9 cellular contexts compared by ENCODE assay signal in the genomic region with DNA sequence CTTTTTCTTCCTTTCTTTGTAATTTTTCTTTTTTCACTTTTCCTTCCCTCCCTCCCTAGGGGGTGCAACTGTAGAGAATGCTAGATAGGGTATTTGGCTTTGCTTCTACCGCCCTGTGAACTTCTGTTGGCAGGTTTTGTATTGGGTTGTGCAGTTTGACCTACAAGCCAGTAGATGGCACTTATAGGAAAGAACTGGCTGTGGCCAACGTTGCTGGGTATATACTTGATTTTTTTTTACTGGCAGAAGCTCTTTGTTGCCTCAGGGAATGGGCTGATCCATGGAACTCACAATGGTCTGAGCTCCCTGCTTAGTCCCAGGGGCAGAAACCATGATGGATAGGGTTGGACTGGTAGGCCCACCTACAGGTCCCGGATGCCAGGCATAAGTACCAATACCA.
DNase-seq lines count a peak whose midpoint lies in the region; ATAC-seq and TF ChIP-seq lines count a peak whose summit lies in the region.
"Had no signal": no experiment of that assay in that cellular context is flagged by ENCODE, and none has a peak within 500 bp of the region (broad histone marks: within the 10 kb centered on the region; RNA-seq: fewer than 3 reads in every experiment).

No MANE protein-coding gene starts in this region.

- H3K27me3 ChIP-seq in kidney epithelial cell (ENCODE audit: control insufficient read depth, insufficient read depth, low read length), result no peaks in the 10 kb centered on the region
- H3K27me3 ChIP-seq: gastroesophageal sphincter had no signal

- H3K4me3 ChIP-seq in kidney epithelial cell (ENCODE audit: low read depth, low read length), result no peak overlapping the region
- H3K4me3 ChIP-seq: gastroesophageal sphincter had no signal

- TF ChIP-seq CTCF in LNCAP (IDR thresholded peaks at IDR 0.05) (peak; percentile 63), kidney epithelial cell (IDR thresholded peaks at IDR 0.05; ENCODE audit: insufficient read depth, low read length, poor library complexity, severe bottlenecking) (peak; percentile 47)

- DNase-seq in ELF-1 (ENCODE audit: low read depth, low spot score) (peak; percentile 87), RPMI8226 (peak; percentile 9), kidney epithelial cell (ENCODE audit: low read depth) (peak; percentile 5)

- no peak for ATAC-seq in HG03097 (IDR thresholded peaks at IDR 0.05; ENCODE audit: low FRiP score, unreplicated experiment)
- no peak for ATAC-seq in GM19328 (IDR thresholded peaks at IDR 0.05; ENCODE audit: unreplicated experiment)
- ATAC-seq in HG02981 (IDR thresholded peaks at IDR 0.05; ENCODE audit: unreplicated experiment), result no peak
- ATAC-seq in GM21367 (IDR thresholded peaks at IDR 0.05; ENCODE audit: unreplicated experiment), result no peak
- ATAC-seq: gastroesophageal sphincter had no signal

- no peaks in the 10 kb centered on the region for H3K36me3 ChIP-seq in kidney epithelial cell (ENCODE audit: control insufficient read depth, insufficient read depth, low read length)
- H3K36me3 ChIP-seq: gastroesophageal sphincter had no signal

Comparison
In these comparisons a context has a peak if more than half of its experiments do, and no peak if none do; other contexts are left out.
1. DNase-seq: peak in every context shown above with its lines; median percentile 87 in ELF-1; 9 in RPMI8226; 5 in kidney epithelial cell.